In genomic region chr10:6501931-6502330, GRCh38 we compare ENCODE assay signal across 20 cellular contexts.
DNase-seq lines count a peak whose midpoint lies in the region; ATAC-seq and TF ChIP-seq lines count a peak whose summit lies in the region.
"Had no signal": no experiment of that assay in that cellular context is flagged by ENCODE, and none has a peak within 500 bp of the region (broad histone marks: within the 10 kb centered on the region; RNA-seq: fewer than 3 reads in every experiment).

No MANE protein-coding gene starts in this region.

- no peaks in the 10 kb centered on the region for H3K27me3 ChIP-seq in CD4-positive, alpha-beta T cell (ENCODE audit: control insufficient read depth, insufficient read depth, low read length)
- H3K27me3 ChIP-seq in kidney epithelial cell (ENCODE audit: control insufficient read depth, insufficient read depth, low read length) = no peaks in the 10 kb centered on the region

- no peaks in the 10 kb centered on the region for H3K9me3 ChIP-seq in CD4-positive, alpha-beta T cell (ENCODE audit: control insufficient read depth, low read length)
- H3K9me3 ChIP-seq: esophagus muscularis mucosa had no signal

- no peak for ATAC-seq in CD4-positive, alpha-beta T cell (ENCODE audit: poor library complexity)
- no peak for ATAC-seq in GM21526 (IDR thresholded peaks at IDR 0.05; ENCODE audit: low FRiP score, unreplicated experiment)
- ATAC-seq in GM18502 (IDR thresholded peaks at IDR 0.05; ENCODE audit: poor library complexity, unreplicated experiment) = no peak
- no peak for ATAC-seq in HG03039 (IDR thresholded peaks at IDR 0.05; ENCODE audit: unreplicated experiment)
- ATAC-seq: stimulated activated naive CD8-positive, alpha-beta T cell treated with anti-CD3 and anti-CD28 coated beads, Interleukin-15, amount 100 ng/mL, for 72 hours had no signal

- H3K27ac Mint-ChIP-seq in CD4-positive, alpha-beta T cell = peak overlapping the region; percentile 58
- peak overlapping the region; percentile 87 for H3K27ac Mint-ChIP-seq in activated naive CD8-positive, alpha-beta T cell

- H3K4me3 Mint-ChIP-seq in CD4-positive, alpha-beta T cell = no peak overlapping the region
- no peak overlapping the region for H3K4me3 Mint-ChIP-seq in activated naive CD8-positive, alpha-beta T cell
- H3K4me3 Mint-ChIP-seq: central memory CD8-positive, alpha-beta T cell had no signal

- peaks cover 3% of the 10 kb centered on the region for H3K9me3 Mint-ChIP-seq in CD4-positive, alpha-beta T cell
- H3K9me3 Mint-ChIP-seq in activated naive CD8-positive, alpha-beta T cell (ENCODE audit: low read depth) = peaks cover 5% of the 10 kb centered on the region
- H3K9me3 Mint-ChIP-seq: central memory CD8-positive, alpha-beta T cell had no signal

- no peak for TF ChIP-seq CTCF in CD4-positive, alpha-beta T cell (IDR thresholded peaks at IDR 0.05)
- no peak for TF ChIP-seq CTCF in kidney epithelial cell (IDR thresholded peaks at IDR 0.05; ENCODE audit: insufficient read depth, low read length, poor library complexity, severe bottlenecking)

- POLR2A ChIA-PET in CD4-positive, alpha-beta T cell (lab: Charles Lee) = no interaction called here

- CTCF ChIA-PET in CD4-positive, alpha-beta T cell (lab: Charles Lee) = no interaction called here

- peaks cover 77% of the 10 kb centered on the region for H3K36me3 Mint-ChIP-seq in CD4-positive, alpha-beta T cell (ENCODE audit: low read depth)
- H3K36me3 Mint-ChIP-seq in activated naive CD8-positive, alpha-beta T cell = peaks cover 33% of the 10 kb centered on the region

- DNase-seq in CD4-positive, alpha-beta T cell = no peak
- peak; percentile 41 for DNase-seq in Daoy (ENCODE audit: low read depth)
- DNase-seq in kidney epithelial cell (ENCODE audit: low read depth) = peak; percentile 75
- no peak for DNase-seq in GDM1 (lab: John Stamatoyannopoulos, UW)
- DNase-seq: activated CD4-positive, alpha-beta T cell treated with anti-CD3 and anti-CD28 coated beads, Interleukin-2, amount 50 U/mL, for 1 hour; activated T-cell treated with anti-CD3 and anti-CD28 coated beads, Interleukin-2, amount 50 U/mL, for 1 hour; COR-L47; Karpas-422; NCI-H1105 treated with DMSO at 0.1 percent for 48 hours; NCI-H2107; NCI-H510A; stimulated activated CD4-positive, alpha-beta T cell treated with anti-CD3 and anti-CD28 coated beads, Interleukin-1b, Interleukin-23, amount 100 ng/mL, for 48 hours; stimulated activated naive CD8-positive, alpha-beta T cell treated with anti-CD3 and anti-CD28 coated beads, Interleukin-15, amount 100 ng/mL, for 72 hours; trophoblast cell had no signal

- H3K27ac ChIP-seq in CD4-positive, alpha-beta T cell (ENCODE audit: low read depth, low read length) = peak overlapping the region; percentile 33
- H3K27ac ChIP-seq: esophagus muscularis mucosa had no signal

- H3K4me3 ChIP-seq in kidney epithelial cell (ENCODE audit: low read depth, low read length) = no peak overlapping the region
- H3K4me3 ChIP-seq: esophagus muscularis mucosa had no signal

- H3K36me3 ChIP-seq in kidney epithelial cell (ENCODE audit: control insufficient read depth, insufficient read depth, low read length) = no peaks in the 10 kb centered on the region
- H3K36me3 ChIP-seq: esophagus muscularis mucosa had no signal

- intact Hi-C loops in CD4-positive, alpha-beta T cell (cut with DNase I, micrococcal nuclease) = no loop called here

- H3K27me3 Mint-ChIP-seq in CD4-positive, alpha-beta T cell = no peaks in the 10 kb centered on the region
- no peaks in the 10 kb centered on the region for H3K27me3 Mint-ChIP-seq in activated naive CD8-positive, alpha-beta T cell
- H3K27me3 Mint-ChIP-seq: central memory CD8-positive, alpha-beta T cell; stimulated activated naive CD8-positive, alpha-beta T cell treated with anti-CD3 and anti-CD28 coated beads, Interleukin-15, amount 100 ng/mL, for 72 hours had no signal

- H3K4me1 Mint-ChIP-seq in CD4-positive, alpha-beta T cell (ENCODE audit: low read depth) = peaks cover 53% of the 10 kb centered on the region
- H3K4me1 Mint-ChIP-seq in activated naive CD8-positive, alpha-beta T cell (ENCODE audit: low read depth) = peaks cover 52% of the 10 kb centered on the region

Comparison
In these comparisons a context has a peak if more than half of its experiments do, and no peak if none do; other contexts are left out.
1. DNase-seq: peak in Daoy (single experiment) and kidney epithelial cell (single experiment); none in CD4-positive, alpha-beta T cell (0 of 10) and GDM1 (single experiment).